In genomic region chr9:127711226-127711701, GRCh38 we compare ENCODE assay signal across 1 cellular context.
A peak's percentile ranks its signal among the peaks of the same experiment; 100 is the strongest.
TF ChIP-seq lines count a peak whose summit lies in the region.

No MANE protein-coding gene starts in this region.

TF ChIP-seq in K562, 482 proteins besides CTCF, POLR2A, EP300 and RAD21:
- TF ChIP-seq HSF4 (CRISPR knock-in tag; IDR thresholded peaks at IDR 0.05; ENCODE audit: borderline replicate concordance) (no peak), MAX (CRISPR knock-in tag; IDR thresholded peaks at IDR 0.05) (peak; percentile 24; the same call in 1 of the 2 replicates), ZC3H4 (CRISPR knock-in tag; IDR thresholded peaks at IDR 0.05; ENCODE audit: borderline replicate concordance) (no peak), ID3 (CRISPR knock-in tag; IDR thresholded peaks at IDR 0.05) (no peak), ID3 (tag; IDR thresholded peaks at IDR 0.05) (no peak), COPS2 (conservative IDR thresholded peaks at IDR 0.05) (no peak)
